ENCODE assay signal across 1 cellular context in the genomic region with DNA sequence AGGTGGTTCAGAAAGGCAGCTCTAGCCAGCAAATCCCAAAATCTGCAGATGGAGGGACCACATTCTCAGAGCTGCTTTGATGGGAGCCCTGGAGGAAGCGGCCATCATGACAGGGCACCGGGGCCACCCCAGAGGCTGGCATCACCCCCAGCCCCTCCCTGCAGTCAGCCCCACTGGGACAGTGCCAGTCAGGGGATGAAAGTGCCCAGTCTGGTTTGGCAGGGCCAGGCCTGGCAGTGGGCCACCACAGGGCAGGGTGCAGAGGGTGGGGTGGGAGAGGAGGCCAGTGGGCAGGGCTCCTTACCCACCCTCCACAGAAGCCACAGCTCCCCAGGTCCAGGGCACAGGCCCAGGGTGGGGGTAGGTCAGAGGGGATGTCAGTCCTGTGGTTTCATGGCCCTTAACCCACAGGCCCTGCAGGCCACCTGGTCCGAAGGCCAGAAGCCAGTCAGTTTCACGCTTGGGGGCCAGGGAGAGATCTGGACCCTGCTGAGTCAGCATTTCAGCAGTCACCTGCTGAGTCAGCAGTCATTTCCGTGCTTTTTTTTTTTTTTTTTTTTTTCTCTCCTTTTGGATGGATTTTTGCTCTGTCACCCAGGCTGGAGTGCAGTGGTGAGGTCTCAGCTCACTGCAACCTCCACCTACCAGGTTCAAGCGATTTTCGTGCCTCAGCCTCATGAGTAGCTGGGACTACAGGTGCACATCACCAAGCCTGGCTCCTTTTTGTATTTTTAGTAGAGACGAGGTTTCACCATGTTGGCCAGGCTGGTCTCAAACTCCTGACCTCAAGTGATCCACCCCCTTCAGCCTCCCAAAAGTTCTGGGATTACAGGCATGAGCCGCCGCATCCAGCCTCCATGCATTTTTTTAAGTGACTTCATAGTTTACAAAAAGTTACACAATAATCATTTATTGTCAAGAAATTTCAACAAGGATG.
TF ChIP-seq lines count a peak whose summit lies in the region.

No MANE protein-coding gene starts in this region.

TF ChIP-seq in HCT116, 20 proteins besides CTCF, POLR2A, EP300 and RAD21 (continued from another document):
- TF ChIP-seq TCF7L2 (IDR thresholded peaks at IDR 0.05; ENCODE audit: borderline replicate concordance, extremely low read depth, insufficient read depth, insufficient read length) (no peak), YY1 (IDR thresholded peaks at IDR 0.05; ENCODE audit: extremely low read depth, insufficient replicate concordance, low read depth, low read length) (peak; percentile 31), ELF1 (IDR thresholded peaks at IDR 0.05; ENCODE audit: borderline replicate concordance, low read depth) (no peak), ATF3 (IDR thresholded peaks at IDR 0.05) (no peak), SRF (IDR thresholded peaks at IDR 0.05; ENCODE audit: low read depth) (no peak), ZNF274 (IDR thresholded peaks at IDR 0.05; ENCODE audit: low read depth, low read length) (no peak), SIN3A (IDR thresholded peaks at IDR 0.05; ENCODE audit: low read depth) (no peak), CEBPB (IDR thresholded peaks at IDR 0.05; ENCODE audit: low read depth) (no peak), EZH2phosphoT487 (IDR thresholded peaks at IDR 0.05; ENCODE audit: borderline replicate concordance) (no peak), FOSL1 (IDR thresholded peaks at IDR 0.05; ENCODE audit: low read depth) (no peak)
- TF ChIP-seq, protein P1, sequence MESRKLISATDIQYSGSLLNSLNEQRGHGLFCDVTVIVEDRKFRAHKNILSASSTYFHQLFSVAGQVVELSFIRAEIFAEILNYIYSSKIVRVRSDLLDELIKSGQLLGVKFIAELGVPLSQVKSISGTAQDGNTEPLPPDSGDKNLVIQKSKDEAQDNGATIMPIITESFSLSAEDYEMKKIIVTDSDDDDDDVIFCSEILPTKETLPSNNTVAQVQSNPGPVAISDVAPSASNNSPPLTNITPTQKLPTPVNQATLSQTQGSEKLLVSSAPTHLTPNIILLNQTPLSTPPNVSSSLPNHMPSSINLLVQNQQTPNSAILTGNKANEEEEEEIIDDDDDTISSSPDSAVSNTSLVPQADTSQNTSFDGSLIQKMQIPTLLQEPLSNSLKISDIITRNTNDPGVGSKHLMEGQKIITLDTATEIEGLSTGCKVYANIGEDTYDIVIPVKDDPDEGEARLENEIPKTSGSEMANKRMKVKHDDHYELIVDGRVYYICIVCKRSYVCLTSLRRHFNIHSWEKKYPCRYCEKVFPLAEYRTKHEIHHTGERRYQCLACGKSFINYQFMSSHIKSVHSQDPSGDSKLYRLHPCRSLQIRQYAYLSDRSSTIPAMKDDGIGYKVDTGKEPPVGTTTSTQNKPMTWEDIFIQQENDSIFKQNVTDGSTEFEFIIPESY (IDR thresholded peaks at IDR 0.05; ENCODE audit: extremely low read depth, insufficient replicate concordance, low read length), result peak; percentile 31
- TF ChIP-seq, protein P2, sequence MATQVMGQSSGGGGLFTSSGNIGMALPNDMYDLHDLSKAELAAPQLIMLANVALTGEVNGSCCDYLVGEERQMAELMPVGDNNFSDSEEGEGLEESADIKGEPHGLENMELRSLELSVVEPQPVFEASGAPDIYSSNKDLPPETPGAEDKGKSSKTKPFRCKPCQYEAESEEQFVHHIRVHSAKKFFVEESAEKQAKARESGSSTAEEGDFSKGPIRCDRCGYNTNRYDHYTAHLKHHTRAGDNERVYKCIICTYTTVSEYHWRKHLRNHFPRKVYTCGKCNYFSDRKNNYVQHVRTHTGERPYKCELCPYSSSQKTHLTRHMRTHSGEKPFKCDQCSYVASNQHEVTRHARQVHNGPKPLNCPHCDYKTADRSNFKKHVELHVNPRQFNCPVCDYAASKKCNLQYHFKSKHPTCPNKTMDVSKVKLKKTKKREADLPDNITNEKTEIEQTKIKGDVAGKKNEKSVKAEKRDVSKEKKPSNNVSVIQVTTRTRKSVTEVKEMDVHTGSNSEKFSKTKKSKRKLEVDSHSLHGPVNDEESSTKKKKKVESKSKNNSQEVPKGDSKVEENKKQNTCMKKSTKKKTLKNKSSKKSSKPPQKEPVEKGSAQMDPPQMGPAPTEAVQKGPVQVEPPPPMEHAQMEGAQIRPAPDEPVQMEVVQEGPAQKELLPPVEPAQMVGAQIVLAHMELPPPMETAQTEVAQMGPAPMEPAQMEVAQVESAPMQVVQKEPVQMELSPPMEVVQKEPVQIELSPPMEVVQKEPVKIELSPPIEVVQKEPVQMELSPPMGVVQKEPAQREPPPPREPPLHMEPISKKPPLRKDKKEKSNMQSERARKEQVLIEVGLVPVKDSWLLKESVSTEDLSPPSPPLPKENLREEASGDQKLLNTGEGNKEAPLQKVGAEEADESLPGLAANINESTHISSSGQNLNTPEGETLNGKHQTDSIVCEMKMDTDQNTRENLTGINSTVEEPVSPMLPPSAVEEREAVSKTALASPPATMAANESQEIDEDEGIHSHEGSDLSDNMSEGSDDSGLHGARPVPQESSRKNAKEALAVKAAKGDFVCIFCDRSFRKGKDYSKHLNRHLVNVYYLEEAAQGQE (IDR thresholded peaks at IDR 0.05; ENCODE audit: low read depth), result no peak
